1 cellular context compared by ENCODE assay signal in the genomic region with DNA sequence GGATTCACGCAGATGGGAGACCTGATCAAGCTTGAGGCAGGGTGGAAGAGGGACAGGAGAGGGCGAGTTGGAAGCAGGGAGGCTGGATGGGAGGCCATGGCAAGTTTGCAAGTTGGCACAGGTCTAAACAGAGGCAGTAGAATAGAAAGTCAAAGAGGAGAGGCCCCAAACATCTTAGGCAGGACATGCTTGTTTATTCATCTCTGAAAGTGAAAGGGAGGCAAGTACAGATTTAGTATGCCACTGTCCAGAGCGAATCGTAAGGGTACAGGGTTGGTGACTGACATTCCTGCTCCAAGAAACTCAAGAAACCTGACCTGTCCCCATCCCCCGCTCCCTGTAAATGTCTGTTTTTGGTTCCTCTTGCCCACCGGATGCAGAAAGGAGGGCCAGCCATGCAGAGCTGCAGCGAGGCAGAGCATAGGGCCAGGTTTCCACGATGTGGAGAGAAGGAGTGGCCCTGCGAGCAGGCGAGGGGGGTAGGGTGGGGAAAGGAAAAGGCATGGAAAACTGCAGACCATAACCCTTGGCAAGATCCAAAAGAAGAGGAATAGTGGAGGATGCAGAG.
TF ChIP-seq lines count a peak whose summit lies in the region.

No MANE protein-coding gene starts in this region.

TF ChIP-seq in GM23338, 12 proteins besides CTCF, POLR2A, EP300 and RAD21:
- TF ChIP-seq, protein P1, sequence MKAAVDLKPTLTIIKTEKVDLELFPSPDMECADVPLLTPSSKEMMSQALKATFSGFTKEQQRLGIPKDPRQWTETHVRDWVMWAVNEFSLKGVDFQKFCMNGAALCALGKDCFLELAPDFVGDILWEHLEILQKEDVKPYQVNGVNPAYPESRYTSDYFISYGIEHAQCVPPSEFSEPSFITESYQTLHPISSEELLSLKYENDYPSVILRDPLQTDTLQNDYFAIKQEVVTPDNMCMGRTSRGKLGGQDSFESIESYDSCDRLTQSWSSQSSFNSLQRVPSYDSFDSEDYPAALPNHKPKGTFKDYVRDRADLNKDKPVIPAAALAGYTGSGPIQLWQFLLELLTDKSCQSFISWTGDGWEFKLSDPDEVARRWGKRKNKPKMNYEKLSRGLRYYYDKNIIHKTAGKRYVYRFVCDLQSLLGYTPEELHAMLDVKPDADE (IDR thresholded peaks at IDR 0.05) = no peak
- TF ChIP-seq JUNB (IDR thresholded peaks at IDR 0.05; ENCODE audit: unreplicated experiment) = no peak
- TF ChIP-seq EZH2phosphoT487 (IDR thresholded peaks at IDR 0.05; ENCODE audit: unreplicated experiment) = no peak
- TF ChIP-seq STAT1 (IDR thresholded peaks at IDR 0.05; ENCODE audit: unreplicated experiment) = no peak
- no peak for TF ChIP-seq ZNF114 (CRISPR knock-in tag; IDR thresholded peaks at IDR 0.05)
- no peak for TF ChIP-seq EZH2 (IDR thresholded peaks at IDR 0.05; ENCODE audit: low read depth, unreplicated experiment)
- TF ChIP-seq, protein P2, sequence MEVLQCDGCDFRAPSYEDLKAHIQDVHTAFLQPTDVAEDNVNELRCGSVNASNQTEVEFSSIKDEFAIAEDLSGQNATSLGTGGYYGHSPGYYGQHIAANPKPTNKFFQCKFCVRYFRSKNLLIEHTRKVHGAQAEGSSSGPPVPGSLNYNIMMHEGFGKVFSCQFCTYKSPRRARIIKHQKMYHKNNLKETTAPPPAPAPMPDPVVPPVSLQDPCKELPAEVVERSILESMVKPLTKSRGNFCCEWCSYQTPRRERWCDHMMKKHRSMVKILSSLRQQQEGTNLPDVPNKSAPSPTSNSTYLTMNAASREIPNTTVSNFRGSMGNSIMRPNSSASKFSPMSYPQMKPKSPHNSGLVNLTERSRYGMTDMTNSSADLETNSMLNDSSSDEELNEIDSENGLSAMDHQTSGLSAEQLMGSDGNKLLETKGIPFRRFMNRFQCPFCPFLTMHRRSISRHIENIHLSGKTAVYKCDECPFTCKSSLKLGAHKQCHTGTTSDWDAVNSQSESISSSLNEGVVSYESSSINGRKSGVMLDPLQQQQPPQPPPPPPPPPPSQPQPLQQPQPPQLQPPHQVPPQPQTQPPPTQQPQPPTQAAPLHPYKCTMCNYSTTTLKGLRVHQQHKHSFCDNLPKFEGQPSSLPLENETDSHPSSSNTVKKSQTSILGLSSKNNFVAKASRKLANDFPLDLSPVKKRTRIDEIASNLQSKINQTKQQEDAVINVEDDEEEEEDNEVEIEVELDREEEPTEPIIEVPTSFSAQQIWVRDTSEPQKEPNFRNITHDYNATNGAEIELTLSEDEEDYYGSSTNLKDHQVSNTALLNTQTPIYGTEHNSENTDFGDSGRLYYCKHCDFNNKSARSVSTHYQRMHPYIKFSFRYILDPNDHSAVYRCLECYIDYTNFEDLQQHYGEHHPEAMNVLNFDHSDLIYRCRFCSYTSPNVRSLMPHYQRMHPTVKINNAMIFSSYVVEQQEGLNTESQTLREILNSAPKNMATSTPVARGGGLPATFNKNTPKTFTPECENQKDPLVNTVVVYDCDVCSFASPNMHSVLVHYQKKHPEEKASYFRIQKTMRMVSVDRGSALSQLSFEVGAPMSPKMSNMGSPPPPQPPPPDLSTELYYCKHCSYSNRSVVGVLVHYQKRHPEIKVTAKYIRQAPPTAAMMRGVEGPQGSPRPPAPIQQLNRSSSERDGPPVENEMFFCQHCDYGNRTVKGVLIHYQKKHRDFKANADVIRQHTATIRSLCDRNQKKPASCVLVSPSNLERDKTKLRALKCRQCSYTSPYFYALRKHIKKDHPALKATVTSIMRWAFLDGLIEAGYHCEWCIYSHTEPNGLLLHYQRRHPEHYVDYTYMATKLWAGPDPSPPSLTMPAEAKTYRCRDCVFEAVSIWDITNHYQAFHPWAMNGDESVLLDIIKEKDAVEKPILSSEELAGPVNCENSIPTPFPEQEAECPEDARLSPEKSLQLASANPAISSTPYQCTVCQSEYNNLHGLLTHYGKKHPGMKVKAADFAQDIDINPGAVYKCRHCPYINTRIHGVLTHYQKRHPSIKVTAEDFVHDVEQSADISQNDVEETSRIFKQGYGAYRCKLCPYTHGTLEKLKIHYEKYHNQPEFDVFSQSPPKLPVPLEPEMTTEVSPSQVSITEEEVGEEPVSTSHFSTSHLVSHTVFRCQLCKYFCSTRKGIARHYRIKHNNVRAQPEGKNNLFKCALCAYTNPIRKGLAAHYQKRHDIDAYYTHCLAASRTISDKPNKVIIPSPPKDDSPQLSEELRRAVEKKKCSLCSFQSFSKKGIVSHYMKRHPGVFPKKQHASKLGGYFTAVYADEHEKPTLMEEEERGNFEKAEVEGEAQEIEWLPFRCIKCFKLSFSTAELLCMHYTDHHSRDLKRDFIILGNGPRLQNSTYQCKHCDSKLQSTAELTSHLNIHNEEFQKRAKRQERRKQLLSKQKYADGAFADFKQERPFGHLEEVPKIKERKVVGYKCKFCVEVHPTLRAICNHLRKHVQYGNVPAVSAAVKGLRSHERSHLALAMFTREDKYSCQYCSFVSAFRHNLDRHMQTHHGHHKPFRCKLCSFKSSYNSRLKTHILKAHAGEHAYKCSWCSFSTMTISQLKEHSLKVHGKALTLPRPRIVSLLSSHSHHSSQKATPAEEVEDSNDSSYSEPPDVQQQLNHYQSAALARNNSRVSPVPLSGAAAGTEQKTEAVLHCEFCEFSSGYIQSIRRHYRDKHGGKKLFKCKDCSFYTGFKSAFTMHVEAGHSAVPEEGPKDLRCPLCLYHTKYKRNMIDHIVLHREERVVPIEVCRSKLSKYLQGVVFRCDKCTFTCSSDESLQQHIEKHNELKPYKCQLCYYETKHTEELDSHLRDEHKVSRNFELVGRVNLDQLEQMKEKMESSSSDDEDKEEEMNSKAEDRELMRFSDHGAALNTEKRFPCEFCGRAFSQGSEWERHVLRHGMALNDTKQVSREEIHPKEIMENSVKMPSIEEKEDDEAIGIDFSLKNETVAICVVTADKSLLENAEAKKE (CRISPR knock-in tag; IDR thresholded peaks at IDR 0.05) = no peak
- no peak for TF ChIP-seq NANOG (IDR thresholded peaks at IDR 0.05; ENCODE audit: borderline replicate concordance)
- TF ChIP-seq ZNF331 (CRISPR knock-in tag; IDR thresholded peaks at IDR 0.05; ENCODE audit: low read depth) = no peak
- TF ChIP-seq CREB1 (CRISPR knock-in tag; IDR thresholded peaks at IDR 0.05; ENCODE audit: low read depth) = no peak
- TF ChIP-seq, protein P3, sequence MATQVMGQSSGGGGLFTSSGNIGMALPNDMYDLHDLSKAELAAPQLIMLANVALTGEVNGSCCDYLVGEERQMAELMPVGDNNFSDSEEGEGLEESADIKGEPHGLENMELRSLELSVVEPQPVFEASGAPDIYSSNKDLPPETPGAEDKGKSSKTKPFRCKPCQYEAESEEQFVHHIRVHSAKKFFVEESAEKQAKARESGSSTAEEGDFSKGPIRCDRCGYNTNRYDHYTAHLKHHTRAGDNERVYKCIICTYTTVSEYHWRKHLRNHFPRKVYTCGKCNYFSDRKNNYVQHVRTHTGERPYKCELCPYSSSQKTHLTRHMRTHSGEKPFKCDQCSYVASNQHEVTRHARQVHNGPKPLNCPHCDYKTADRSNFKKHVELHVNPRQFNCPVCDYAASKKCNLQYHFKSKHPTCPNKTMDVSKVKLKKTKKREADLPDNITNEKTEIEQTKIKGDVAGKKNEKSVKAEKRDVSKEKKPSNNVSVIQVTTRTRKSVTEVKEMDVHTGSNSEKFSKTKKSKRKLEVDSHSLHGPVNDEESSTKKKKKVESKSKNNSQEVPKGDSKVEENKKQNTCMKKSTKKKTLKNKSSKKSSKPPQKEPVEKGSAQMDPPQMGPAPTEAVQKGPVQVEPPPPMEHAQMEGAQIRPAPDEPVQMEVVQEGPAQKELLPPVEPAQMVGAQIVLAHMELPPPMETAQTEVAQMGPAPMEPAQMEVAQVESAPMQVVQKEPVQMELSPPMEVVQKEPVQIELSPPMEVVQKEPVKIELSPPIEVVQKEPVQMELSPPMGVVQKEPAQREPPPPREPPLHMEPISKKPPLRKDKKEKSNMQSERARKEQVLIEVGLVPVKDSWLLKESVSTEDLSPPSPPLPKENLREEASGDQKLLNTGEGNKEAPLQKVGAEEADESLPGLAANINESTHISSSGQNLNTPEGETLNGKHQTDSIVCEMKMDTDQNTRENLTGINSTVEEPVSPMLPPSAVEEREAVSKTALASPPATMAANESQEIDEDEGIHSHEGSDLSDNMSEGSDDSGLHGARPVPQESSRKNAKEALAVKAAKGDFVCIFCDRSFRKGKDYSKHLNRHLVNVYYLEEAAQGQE (IDR thresholded peaks at IDR 0.05; ENCODE audit: unreplicated experiment) = no peak
- TF ChIP-seq POLR2AphosphoS5 (IDR thresholded peaks at IDR 0.05; ENCODE audit: low read depth) = no peak
